ENCODE assay signal across 9 cellular contexts in genomic region chr15:68797157-68797556, GRCh38. TPM values are rescaled to one million over a fixed set of nuclear protein-coding genes. Genes with fewer than 3 reads are reported as not detected.
DNase-seq lines count a peak whose midpoint lies in the region; ATAC-seq and TF ChIP-seq lines count a peak whose summit lies in the region.
"Had no signal": no experiment of that assay in that cellular context is flagged by ENCODE, and none has a peak within 500 bp of the region (broad histone marks: within the 10 kb centered on the region; RNA-seq: fewer than 3 reads in every experiment).

No MANE protein-coding gene starts in this region.

- peak overlapping the region; percentile 86 for H3K27ac Mint-ChIP-seq in T-helper 1 cell treated with Interleukin-12 subunit alpha and Interleukin-12 subunit beta and Interleukin-4 antibody, amounts not matched to agents 30 μg/mL and 1 μg/mL, for 36 hours
- H3K27ac Mint-ChIP-seq in type B pancreatic cell: peak overlapping the region; percentile 25

- TF ChIP-seq POLR2A in gastroesophageal sphincter (IDR thresholded peaks at IDR 0.05) (no peak), testis (IDR thresholded peaks at IDR 0.05) (no peak)

- H3K9me3 Mint-ChIP-seq in T-helper 1 cell treated with Interleukin-12 subunit alpha and Interleukin-12 subunit beta and Interleukin-4 antibody, amounts not matched to agents 30 μg/mL and 1 μg/mL, for 36 hours: no peaks in the 10 kb centered on the region
- H3K9me3 Mint-ChIP-seq in type B pancreatic cell: no peaks in the 10 kb centered on the region

- H3K27ac ChIP-seq in left ventricle myocardium inferior (replicated peaks) (peak overlapping the region; percentile 79), gastroesophageal sphincter (peak overlapping the region in 3 of 4 donors; percentile 17 to 43 (median 36)), testis (no peak overlapping the region)

- peak overlapping the region; percentile 69 for H3K4me3 Mint-ChIP-seq in T-helper 1 cell treated with Interleukin-12 subunit alpha and Interleukin-12 subunit beta and Interleukin-4 antibody, amounts not matched to agents 30 μg/mL and 1 μg/mL, for 36 hours
- H3K4me3 Mint-ChIP-seq in type B pancreatic cell: no peak overlapping the region

- TF ChIP-seq CTCF in left ventricle myocardium inferior (IDR thresholded peaks at IDR 0.05; ENCODE audit: borderline replicate concordance) (no peak), gastroesophageal sphincter (IDR thresholded peaks at IDR 0.05) (no peak), type B pancreatic cell (conservative IDR thresholded peaks at IDR 0.05) (no peak), GM10248 (IDR thresholded peaks at IDR 0.05; ENCODE audit: control extremely low read depth, extremely low read depth, low read depth, missing control alignments) (no peak), testis (IDR thresholded peaks at IDR 0.05) (no peak)

- no peak for DNase-seq in left ventricle myocardium inferior
- DNase-seq in Right ventricle myocardium inferior (ENCODE audit: missing footprints): no peak
- no peak for DNase-seq in type B pancreatic cell (ENCODE audit: extremely low spot score, unreplicated experiment)
- DNase-seq in GM10248 (ENCODE audit: extremely low spot score): no peak
- DNase-seq in testis: no peak
- DNase-seq: NCI-H1417 had no signal

- WGBS in gastroesophageal sphincter (ENCODE audit: low coverage in 1 of 2), 2 donors: 24 to 65% methylated on average over 2 of the region's 3 CpGs
- WGBS in testis, 2 donors: 72% methylated on average over 3 of the region's 3 CpGs

- no peak overlapping the region for H3K4me3 ChIP-seq in left ventricle myocardium inferior
- H3K4me3 ChIP-seq in gastroesophageal sphincter: no peak overlapping the region
- H3K4me3 ChIP-seq in testis: no peak overlapping the region

- peaks cover 31% of the 10 kb centered on the region for H3K36me3 Mint-ChIP-seq in T-helper 1 cell treated with Interleukin-12 subunit alpha and Interleukin-12 subunit beta and Interleukin-4 antibody, amounts not matched to agents 30 μg/mL and 1 μg/mL, for 36 hours (ENCODE audit: low read depth)
- H3K36me3 Mint-ChIP-seq in type B pancreatic cell: peaks cover 24% of the 10 kb centered on the region

- no peaks in the 10 kb centered on the region for H3K27me3 ChIP-seq in left ventricle myocardium inferior (ENCODE audit: low read depth)
- no peaks in the 10 kb centered on the region for H3K27me3 ChIP-seq in gastroesophageal sphincter
- H3K27me3 ChIP-seq in testis: no peaks in the 10 kb centered on the region

- CTCF ChIA-PET in GM10248 (lab: Yijun Ruan, JAX): interaction anchor here (1.1 to 2.3 kb wide), 4 partner anchors 10 to 32 kb away, joined by 3 to 15 read pairs (median 6); no protein-coding TSS in a partner anchor

- peaks cover 83% of the 10 kb centered on the region for H3K4me1 Mint-ChIP-seq in T-helper 1 cell treated with Interleukin-12 subunit alpha and Interleukin-12 subunit beta and Interleukin-4 antibody, amounts not matched to agents 30 μg/mL and 1 μg/mL, for 36 hours (ENCODE audit: low read depth)
- peaks cover 75% of the 10 kb centered on the region for H3K4me1 Mint-ChIP-seq in type B pancreatic cell (ENCODE audit: unreplicated experiment)

- POLR2A ChIA-PET in GM10248 (lab: Yijun Ruan, JAX): interaction anchor here (1.0 kb wide), 1 partner anchor 19 kb away, joined by 3 read pairs; no protein-coding TSS in a partner anchor

- H3K27me3 Mint-ChIP-seq in T-helper 1 cell treated with Interleukin-12 subunit alpha and Interleukin-12 subunit beta and Interleukin-4 antibody, amounts not matched to agents 30 μg/mL and 1 μg/mL, for 36 hours (ENCODE audit: low read depth): no peaks in the 10 kb centered on the region
- no peaks in the 10 kb centered on the region for H3K27me3 Mint-ChIP-seq in type B pancreatic cell

- no peak for TF ChIP-seq EP300 in gastroesophageal sphincter (IDR thresholded peaks at IDR 0.05)

- peaks cover 98% of the 10 kb centered on the region for H3K4me1 ChIP-seq in left ventricle myocardium inferior
- peaks cover 0 to 81% (median 50%) of the 10 kb centered on the region in 3 donors for H3K4me1 ChIP-seq in gastroesophageal sphincter
- peaks cover 19% of the 10 kb centered on the region for H3K4me1 ChIP-seq in testis

- no peaks in the 10 kb centered on the region for H3K36me3 ChIP-seq in left ventricle myocardium inferior
- no peaks in the 10 kb centered on the region for H3K36me3 ChIP-seq in gastroesophageal sphincter
- no peaks in the 10 kb centered on the region for H3K36me3 ChIP-seq in testis (ENCODE audit: low read depth, missing control alignments)

- ATAC-seq in Right ventricle myocardium inferior: no peak
- no peak for ATAC-seq in gastroesophageal sphincter
- ATAC-seq in GM18909 (IDR thresholded peaks at IDR 0.05; ENCODE audit: poor library complexity, unreplicated experiment): no peak

- intact Hi-C loops in left ventricle myocardium inferior (cut with micrococcal nuclease) (no loop called here), Right ventricle myocardium inferior (cut with DNase I) (no loop called here), testis (cut with DNase I; ENCODE audit: low total_unique reads) (no loop called here)

- H3K9me3 ChIP-seq in left ventricle myocardium inferior (replicated peaks) (no peaks in the 10 kb centered on the region), gastroesophageal sphincter (no peaks in the 10 kb centered on the region), testis (no peaks in the 10 kb centered on the region)

RNA-seq across cellular contexts. Expression of gene ANP32A, which starts 23.5 kb away (rescaled TPM):
- total RNA-seq in left ventricle myocardium inferior (150 TPM), Right ventricle myocardium inferior (134 TPM), gastroesophageal sphincter (10 to 100 TPM; 42.4 to 75.0 (median 55.6) TPM), type B pancreatic cell (ENCODE audit: low replicate concordance) (167 and 222 TPM in 2 replicates), testis (10 to 100 TPM; 32.9 to 41.3 TPM)
- polyA plus RNA-seq in testis (ENCODE audit: insufficient read depth, low read depth, low replicate concordance): 49.5 TPM

Comparison
In these comparisons a context has a peak if more than half of its experiments do, and no peak if none do; other contexts are left out.
1. H3K27ac ChIP-seq: peak in left ventricle myocardium inferior (single experiment) and gastroesophageal sphincter (3 of 4); none in testis (0 of 2).